14 cellular contexts compared by ENCODE assay signal in genomic region chr16:88376835-88377726, GRCh38. TPM values are rescaled to one million over a fixed set of nuclear protein-coding genes. Genes with fewer than 3 reads are reported as not detected.
DNase-seq lines count a peak whose midpoint lies in the region; ATAC-seq and TF ChIP-seq lines count a peak whose summit lies in the region.
"Had no signal": no experiment of that assay in that cellular context is flagged by ENCODE, and none has a peak within 500 bp of the region (broad histone marks: within the 10 kb centered on the region; RNA-seq: fewer than 3 reads in every experiment).

No MANE protein-coding gene starts in this region.

- peaks cover 0 to 17% (median 0%) of the 10 kb centered on the region in 11 experiments; a peak in 8 of 22 replicates for H4K20me1 ChIP-seq in BLaER1 treated with 17β-estradiol and CSF1 and Interleukin-3, amounts not matched to agents 10 nM and 100 nM

- peak overlapping the region in 2 of 11 experiments; percentile 27 to 29; a peak in 2 of 22 replicates for H3K9ac ChIP-seq in BLaER1 treated with 17β-estradiol and CSF1 and Interleukin-3, amounts not matched to agents 10 nM and 100 nM

- peaks cover under 1 to 10% (median 4%) of the 10 kb centered on the region in 11 experiments; a peak in 7 of 22 replicates for H3K9me3 ChIP-seq in BLaER1 treated with 17β-estradiol and CSF1 and Interleukin-3, amounts not matched to agents 10 nM and 100 nM (replicated peaks in 1 of 11)
- H3K9me3 ChIP-seq: upper lobe of left lung had no signal

- intact Hi-C loops in cardiac septum (cut with DNase I), result no loop called here
- intact Hi-C loops in posterior vena cava (cut with DNase I), result no loop called here

- CTCF ChIA-PET in HEK293T (lab: Yijun Ruan, JAX), result no interaction called here

- H3K9me3 Mint-ChIP-seq in T-helper 2 cell treated with Interferon-gamma antibody and Interleukin-4, amounts not matched to agents 5 μg/mL and 100 μg/mL, for 36 hours, result no peaks in the 10 kb centered on the region
- H3K9me3 Mint-ChIP-seq: activated naive CD8-positive, alpha-beta T cell treated with anti-CD3 and anti-CD28 coated beads, Interleukin-2, amount 10 ng/mL, durations not matched to agents 7 days and 5 days had no signal

- no peaks in the 10 kb centered on the region for H3K4me1 Mint-ChIP-seq in T-helper 2 cell treated with Interferon-gamma antibody and Interleukin-4, amounts not matched to agents 5 μg/mL and 100 μg/mL, for 36 hours (ENCODE audit: low read depth)
- H3K4me1 Mint-ChIP-seq: activated naive CD8-positive, alpha-beta T cell treated with anti-CD3 and anti-CD28 coated beads, Interleukin-2, amount 10 ng/mL, durations not matched to agents 7 days and 5 days had no signal

- H3K4me3 Mint-ChIP-seq in T-helper 2 cell treated with Interferon-gamma antibody and Interleukin-4, amounts not matched to agents 5 μg/mL and 100 μg/mL, for 36 hours, result no peak overlapping the region
- H3K4me3 Mint-ChIP-seq: activated naive CD8-positive, alpha-beta T cell treated with anti-CD3 and anti-CD28 coated beads, Interleukin-2, amount 10 ng/mL, durations not matched to agents 7 days and 5 days; IgD-negative memory B cell had no signal

- no peak overlapping the region; a peak in 1 of 22 replicates for H3K27ac ChIP-seq in BLaER1 treated with 17β-estradiol and CSF1 and Interleukin-3, amounts not matched to agents 10 nM and 100 nM
- H3K27ac ChIP-seq: PC-9, upper lobe of left lung had no signal

- no peak overlapping the region for H3K4me3 ChIP-seq in BLaER1 treated with 17β-estradiol and CSF1 and Interleukin-3, amounts not matched to agents 10 nM and 100 nM
- H3K4me3 ChIP-seq: PC-9, upper lobe of left lung had no signal

- peaks cover 13 to 63% (median 43%) of the 10 kb centered on the region in 10 experiments for H3K4me1 ChIP-seq in BLaER1 treated with 17β-estradiol and CSF1 and Interleukin-3, amounts not matched to agents 10 nM and 100 nM

- POLR2A ChIA-PET in HEK293T (lab: Yijun Ruan, JAX), result no interaction called here

- no peaks in the 10 kb centered on the region for H3K36me3 ChIP-seq in BLaER1 treated with 17β-estradiol and CSF1 and Interleukin-3, amounts not matched to agents 10 nM and 100 nM
- H3K36me3 ChIP-seq: upper lobe of left lung had no signal

- peaks cover 12 to 47% (median 19%) of the 10 kb centered on the region in 11 experiments for H3K27me3 ChIP-seq in BLaER1 treated with 17β-estradiol and CSF1 and Interleukin-3, amounts not matched to agents 10 nM and 100 nM

- H3K4me2 ChIP-seq in BLaER1 treated with 17β-estradiol and CSF1 and Interleukin-3, amounts not matched to agents 10 nM and 100 nM, result peak overlapping the region in 10 of 11 experiments; percentile 53 to 85 (median 72); a peak in 18 of 22 replicates
- H3K4me2 ChIP-seq: PC-9 had no signal

- DNase-seq in RPMI7951 (ENCODE audit: low read depth), result peak; percentile 58
- peak; percentile 64 for DNase-seq in cardiac septum (ENCODE audit: low spot score)
- peak; percentile 84 for DNase-seq in posterior vena cava (ENCODE audit: low spot score)
- DNase-seq in T-helper 2 cell treated with Interferon-gamma antibody and Interleukin-4, amounts not matched to agents 5 μg/mL and 100 μg/mL, for 36 hours (ENCODE audit: low spot score), result no peak
- no peak for DNase-seq in NCI-H524 treated with DMSO at 0.1 percent for 48 hours (lab: John Stamatoyannopoulos, UW)
- no peak for DNase-seq in HEK293T (ENCODE audit: extremely low spot score)
- DNase-seq: activated naive CD8-positive, alpha-beta T cell treated with anti-CD3 and anti-CD28 coated beads, Interleukin-2, amount 10 ng/mL, durations not matched to agents 7 days and 5 days; NCI-H446 had no signal

- H3K36me3 Mint-ChIP-seq in T-helper 2 cell treated with Interferon-gamma antibody and Interleukin-4, amounts not matched to agents 5 μg/mL and 100 μg/mL, for 36 hours (ENCODE audit: low read depth), result no peaks in the 10 kb centered on the region
- H3K36me3 Mint-ChIP-seq: activated naive CD8-positive, alpha-beta T cell treated with anti-CD3 and anti-CD28 coated beads, Interleukin-2, amount 10 ng/mL, durations not matched to agents 7 days and 5 days had no signal

- no peak overlapping the region for H3K27ac Mint-ChIP-seq in T-helper 2 cell treated with Interferon-gamma antibody and Interleukin-4, amounts not matched to agents 5 μg/mL and 100 μg/mL, for 36 hours
- H3K27ac Mint-ChIP-seq: activated naive CD8-positive, alpha-beta T cell treated with anti-CD3 and anti-CD28 coated beads, Interleukin-2, amount 10 ng/mL, durations not matched to agents 7 days and 5 days; IgD-negative memory B cell had no signal

- no peak for ATAC-seq in GM21367 (IDR thresholded peaks at IDR 0.05; ENCODE audit: unreplicated experiment)
- ATAC-seq: activated CD4-positive, CD25-positive, alpha-beta regulatory T cell treated with anti-CD3 and anti-CD28 coated beads, Interleukin-2, amount 50 U/mL, for 24 hours had no signal

- peaks cover 1% of the 10 kb centered on the region for H3K27me3 Mint-ChIP-seq in T-helper 2 cell treated with Interferon-gamma antibody and Interleukin-4, amounts not matched to agents 5 μg/mL and 100 μg/mL, for 36 hours (ENCODE audit: low read depth)

TF ChIP-seq in HEK293T, 16 proteins besides CTCF, POLR2A, EP300 and RAD21:
- TF ChIP-seq L3MBTL2 (conservative IDR thresholded peaks at IDR 0.05), result no peak
- no peak for TF ChIP-seq CTBP1 (IDR thresholded peaks at IDR 0.05; ENCODE audit: borderline replicate concordance)
- TF ChIP-seq ARNT (IDR thresholded peaks at IDR 0.05), result no peak

RNA-seq across cellular contexts. Expression of gene ZNF469, which starts 5.7 kb away (rescaled TPM):
- total RNA-seq in RPMI7951 (2014; rRNA removed; shearing (Covaris generic)), result 0.12 and 0.39 TPM in 2 replicates
- total RNA-seq in cardiac septum, result 1.5 TPM
- 1 to 10 TPM; 2.9 to 6.2 TPM for total RNA-seq in posterior vena cava

Comparison
In these comparisons a context has a peak if more than half of its experiments do, and no peak if none do; other contexts are left out.
1. DNase-seq: peak in RPMI7951 (single experiment), cardiac septum (single experiment) and posterior vena cava (single experiment); none in T-helper 2 cell treated with Interferon-gamma antibody and Interleukin-4, amounts not matched to agents 5 μg/mL and 100 μg/mL, for 36 hours (single experiment), NCI-H524 treated with DMSO at 0.1 percent for 48 hours (single experiment) and HEK293T (single experiment).